1 cellular context compared by ENCODE assay signal in genomic region chr11:64233913-64234839, GRCh38.
TF ChIP-seq lines count a peak whose summit lies in the region.

TSS of gene VEGFB (plus strand) at chr11:64234584. CDS start at chr11:64234834, 250 bp downstream.

TF ChIP-seq in HepG2, 621 proteins besides CTCF, POLR2A, EP300 and RAD21 (continued from another document and continues in another):
- TF ChIP-seq PRDM15 (CRISPR knock-in tag; IDR thresholded peaks at IDR 0.05) (no peak), FOXO4 (CRISPR knock-in tag; conservative IDR thresholded peaks at IDR 0.05) (no peak), ZNF616 (CRISPR knock-in tag; IDR thresholded peaks at IDR 0.05; ENCODE audit: low read depth) (no peak), ZNF34 (CRISPR knock-in tag; IDR thresholded peaks at IDR 0.05; ENCODE audit: borderline replicate concordance) (no peak), MXD1 (CRISPR knock-in tag; IDR thresholded peaks at IDR 0.05) (no peak; the same call in 1 of the 2 replicates), ZNF451 (CRISPR knock-in tag; IDR thresholded peaks at IDR 0.05) (no peak), TERF1 (CRISPR knock-in tag; IDR thresholded peaks at IDR 0.05) (no peak), ARNTL (CRISPR knock-in tag; IDR thresholded peaks at IDR 0.05) (no peak), ERF (CRISPR knock-in tag; IDR thresholded peaks at IDR 0.05) (no peak), TIGD3 (CRISPR knock-in tag; IDR thresholded peaks at IDR 0.05; ENCODE audit: borderline replicate concordance) (no peak), ZNF564 (CRISPR knock-in tag; IDR thresholded peaks at IDR 0.05) (no peak), HINFP (CRISPR knock-in tag; IDR thresholded peaks at IDR 0.05; ENCODE audit: low read depth) (no peak), TRAFD1 (CRISPR knock-in tag; IDR thresholded peaks at IDR 0.05; ENCODE audit: borderline replicate concordance) (no peak), ZNF501 (CRISPR knock-in tag; IDR thresholded peaks at IDR 0.05) (0 out of 2 replicates have a peak, but pooled peaks have one; percentile 18), JDP2 (CRISPR knock-in tag; IDR thresholded peaks at IDR 0.05; ENCODE audit: borderline replicate concordance) (no peak), MIXL1 (CRISPR knock-in tag; IDR thresholded peaks at IDR 0.05) (no peak), ZNF605 (CRISPR knock-in tag; IDR thresholded peaks at IDR 0.05) (no peak), TEAD3 (CRISPR knock-in tag; optimal IDR thresholded peaks at IDR 0.05; ENCODE audit: borderline replicate concordance) (no peak), ZFP91 (CRISPR knock-in tag; IDR thresholded peaks at IDR 0.05; ENCODE audit: borderline replicate concordance) (0 out of 2 replicates have a peak, but pooled peaks have one; percentile 25), ZNF207 (IDR thresholded peaks at IDR 0.05; ENCODE audit: borderline replicate concordance) (no peak), ZNF652 (CRISPR knock-in tag; IDR thresholded peaks at IDR 0.05; ENCODE audit: borderline replicate concordance, low read depth) (no peak), YEATS4 (CRISPR knock-in tag; IDR thresholded peaks at IDR 0.05; ENCODE audit: borderline replicate concordance) (no peak), ZNF747 (CRISPR knock-in tag; IDR thresholded peaks at IDR 0.05; ENCODE audit: borderline replicate concordance) (no peak), ZXDC (CRISPR knock-in tag; IDR thresholded peaks at IDR 0.05) (no peak), ZNF460 (CRISPR knock-in tag; IDR thresholded peaks at IDR 0.05; ENCODE audit: borderline replicate concordance) (no peak), ZNF121 (CRISPR knock-in tag; IDR thresholded peaks at IDR 0.05) (no peak), HDAC6 (IDR thresholded peaks at IDR 0.05; ENCODE audit: low read depth, low read length) (no peak), ZNF3 (CRISPR knock-in tag; IDR thresholded peaks at IDR 0.05) (no peak), ZNF33B (CRISPR knock-in tag; IDR thresholded peaks at IDR 0.05) (no peak), ZNF687 (CRISPR knock-in tag; IDR thresholded peaks at IDR 0.05) (peak; percentile 58), NPAS2 (CRISPR knock-in tag; IDR thresholded peaks at IDR 0.05; ENCODE audit: borderline replicate concordance) (no peak), MAF1 (CRISPR knock-in tag; IDR thresholded peaks at IDR 0.05; ENCODE audit: borderline replicate concordance) (no peak), XRCC5 (optimal IDR thresholded peaks at IDR 0.05; ENCODE audit: low read length) (no peak), NFE2L2 (IDR thresholded peaks at IDR 0.05; ENCODE audit: low read length) (no peak), MTERF4 (CRISPR knock-in tag; IDR thresholded peaks at IDR 0.05) (peak; percentile 41; the same call in 1 of the 2 replicates)
